In the genomic region with DNA sequence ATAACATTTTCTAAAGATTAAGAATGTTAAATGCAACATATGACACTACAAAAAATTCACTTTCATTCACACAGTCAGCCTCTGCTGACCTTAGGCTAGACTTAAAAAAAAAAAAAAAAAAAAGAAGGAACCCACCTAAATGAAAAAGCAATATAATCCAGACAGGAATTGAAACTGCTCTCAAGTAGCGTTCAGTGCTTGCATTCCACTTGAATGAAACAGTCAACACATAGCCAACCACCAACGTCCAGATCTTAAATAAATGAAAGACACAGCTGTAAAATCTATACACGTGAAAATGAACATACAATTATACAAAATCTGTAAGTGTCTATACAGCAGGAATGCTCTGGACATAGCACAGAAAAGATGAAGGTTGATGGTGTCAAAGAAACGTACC, we compare ENCODE assay signal across 10 cellular contexts. TPM values are rescaled to one million over a fixed set of nuclear protein-coding genes. Genes with fewer than 3 reads are reported as not detected.
DNase-seq lines count a peak whose midpoint lies in the region; ATAC-seq and TF ChIP-seq lines count a peak whose summit lies in the region.
"Had no signal": no experiment of that assay in that cellular context is flagged by ENCODE, and none has a peak within 500 bp of the region (broad histone marks: within the 10 kb centered on the region; RNA-seq: fewer than 3 reads in every experiment).

No MANE protein-coding gene starts in this region.

- H3K9me3 ChIP-seq in heart left ventricle: no peaks in the 10 kb centered on the region
- no peaks in the 10 kb centered on the region for H3K9me3 ChIP-seq in RWPE2 (ENCODE audit: severe bottlenecking)
- no peaks in the 10 kb centered on the region for H3K9me3 ChIP-seq in tibial nerve
- no peaks in the 10 kb centered on the region for H3K9me3 ChIP-seq in WERI-Rb-1 (ENCODE audit: severe bottlenecking)

- no peak for TF ChIP-seq POLR2A in heart left ventricle (IDR thresholded peaks at IDR 0.05)
- TF ChIP-seq POLR2A in tibial nerve (IDR thresholded peaks at IDR 0.05): no peak

- TF ChIP-seq CTCF in heart left ventricle (IDR thresholded peaks at IDR 0.05) (no peak), RWPE2 (IDR thresholded peaks at IDR 0.05; ENCODE audit: poor library complexity, severe bottlenecking) (no peak), tibial nerve (IDR thresholded peaks at IDR 0.05) (no peak), WERI-Rb-1 (IDR thresholded peaks at IDR 0.05; ENCODE audit: low read depth, low read length) (no peak)

- H3K4me1 ChIP-seq in heart left ventricle (peaks cover 4 to 66% (median 59%) of the 10 kb centered on the region in 12 donors), RWPE2 (ENCODE audit: insufficient read depth, poor library complexity, severe bottlenecking) (peaks cover 54% of the 10 kb centered on the region), tibial nerve (peaks cover 0 to 70% (median 36%) of the 10 kb centered on the region in 4 donors)

- intact Hi-C loops in heart left ventricle (cut with DNase I) (no loop called here), Right ventricle myocardium inferior (cut with DNase I) (no loop called here)

- 41 to 44% (median 42%) methylated on average over 4 of the region's 4 CpGs for WGBS in heart left ventricle, 4 donors
- WGBS in tibial nerve, 2 donors: 32 to 35% methylated on average over 4 of the region's 4 CpGs

- peaks cover 0 to 27% (median 15%) of the 10 kb centered on the region in 9 donors for H3K36me3 ChIP-seq in heart left ventricle
- H3K36me3 ChIP-seq in RWPE2 (ENCODE audit: low read depth): peaks cover 38% of the 10 kb centered on the region
- peaks cover 0 to 16% (median 0%) of the 10 kb centered on the region in 3 donors for H3K36me3 ChIP-seq in tibial nerve
- peaks cover 34% of the 10 kb centered on the region for H3K36me3 ChIP-seq in WERI-Rb-1

- peak overlapping the region in 2 of 12 donors; percentile 1 to 3 for H3K4me3 ChIP-seq in heart left ventricle
- H3K4me3 ChIP-seq in RWPE2 (ENCODE audit: severe bottlenecking): no peak overlapping the region
- H3K4me3 ChIP-seq in tibial nerve: no peak overlapping the region
- no peak overlapping the region for H3K4me3 ChIP-seq in WERI-Rb-1 (ENCODE audit: low read depth, low read length)

- no peak for TF ChIP-seq EP300 in tibial nerve (IDR thresholded peaks at IDR 0.05)

- H3K27ac ChIP-seq in heart left ventricle (peak overlapping the region in 11 of 12 donors; percentile 29 to 89 (median 82)), RWPE2 (ENCODE audit: poor library complexity, severe bottlenecking) (peak overlapping the region; percentile 88), tibial nerve (peak overlapping the region in 3 of 4 donors; percentile 69 to 94 (median 84)), WERI-Rb-1 (no peak overlapping the region)

- ATAC-seq in heart left ventricle (no peak), Right ventricle myocardium inferior (no peak), RWPE2 (ENCODE audit: low read depth) (peak; percentile 43; the same call in 2 of the 3 replicates), GM21529 (IDR thresholded peaks at IDR 0.05; ENCODE audit: unreplicated experiment) (no peak)

- H3K27me3 ChIP-seq in heart left ventricle (no peaks in the 10 kb centered on the region), RWPE2 (ENCODE audit: insufficient read depth, poor library complexity, severe bottlenecking) (no peaks in the 10 kb centered on the region), tibial nerve (no peaks in the 10 kb centered on the region), WERI-Rb-1 (ENCODE audit: insufficient read depth, low read depth, severe bottlenecking) (no peaks in the 10 kb centered on the region)

- DNase-seq in heart left ventricle: no peak
- no peak for DNase-seq in Right ventricle myocardium inferior (ENCODE audit: missing footprints)
- no peak for DNase-seq in RWPE2 (ENCODE audit: low spot score)
- peak; percentile 60 for DNase-seq in fibroblast of peridontal ligament (ENCODE audit: extremely low read depth)
- DNase-seq in tibial nerve (ENCODE audit: low spot score in 2 of 2): no peak
- DNase-seq in WERI-Rb-1: no peak
- no peak for DNase-seq in epidermal melanocyte (ENCODE audit: insufficient read length, low spot score)
- DNase-seq: amygdala; stimulated activated CD4-positive, alpha-beta T cell treated with anti-CD3 and anti-CD28 coated beads, Interleukin-4, amount 100 ng/mL, for 1 hour had no signal

RNA-seq across cellular contexts. Expression of gene TMEM245, which starts 11.4 kb away (rescaled TPM):
- 100 to 1,000 TPM in 5 of 9 donors, 10 to 100 TPM in 4; 84.4 to 174 (median 103) TPM for total RNA-seq in heart left ventricle
- polyA plus RNA-seq in heart left ventricle: 10 to 100 TPM; 16.7 to 79.7 TPM
- total RNA-seq in Right ventricle myocardium inferior: 95.1 TPM
- total RNA-seq in tibial nerve: 100 to 1,000 TPM in 1 of 4 donors, 10 to 100 TPM in 3; 51.6 to 100 (median 89.5) TPM

RNA-seq across cellular contexts. Expression of gene FRRS1L, which starts 58.7 kb away (rescaled TPM):
- total RNA-seq in heart left ventricle: 1 to 10 TPM in 7 of 9 donors, under 1 TPM in 2; 0.42 to 2.5 (median 1.8) TPM
- under 1 TPM; 0.04 to 0.08 TPM for polyA plus RNA-seq in heart left ventricle
- total RNA-seq in Right ventricle myocardium inferior: 1.8 TPM
- total RNA-seq in tibial nerve: 10 to 100 TPM in 1 of 4 donors, 1 to 10 TPM in 3; 1.5 to 12.6 (median 2.8) TPM
